Comparison of ENCODE assay signal across 8 cellular contexts in the genomic region with DNA sequence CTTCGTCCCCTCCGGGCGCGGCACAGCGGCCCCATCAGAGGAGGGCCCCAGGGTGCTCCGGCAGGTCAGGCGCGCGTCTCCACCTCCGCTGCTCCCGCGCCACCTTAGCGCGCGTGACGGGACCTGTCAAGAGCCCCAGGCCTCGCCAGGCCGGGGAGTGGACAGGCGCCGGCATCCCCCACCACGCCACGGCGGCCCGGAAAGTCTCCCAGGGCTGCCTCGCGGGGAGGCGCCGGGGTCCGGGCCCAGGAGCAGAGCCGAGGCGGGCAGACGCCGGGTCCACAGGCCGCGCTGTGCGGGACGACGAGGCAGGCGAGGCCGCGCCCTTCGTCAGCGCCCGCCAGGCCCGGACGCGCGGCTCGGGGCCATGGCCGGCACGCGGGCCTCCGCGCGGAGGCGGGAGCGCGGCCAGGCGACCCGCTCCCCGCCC. TPM values are rescaled to one million over a fixed set of nuclear protein-coding genes. Genes with fewer than 3 reads are reported as not detected.
DNase-seq lines count a peak whose midpoint lies in the region; ATAC-seq and TF ChIP-seq lines count a peak whose summit lies in the region.

No MANE protein-coding gene starts in this region.

- H3K9me3 ChIP-seq in thoracic aorta, result no peaks in the 10 kb centered on the region

- peak overlapping the region; percentile 82 for H3K4me3 Mint-ChIP-seq in activated CD8-positive, alpha-beta memory T cell treated with anti-CD3 and anti-CD28 coated beads, Interleukin-2, amount 10 ng/mL, durations not matched to agents 7 days and 5 days
- H3K4me3 Mint-ChIP-seq in naive thymus-derived CD8-positive, alpha-beta T cell, result peak overlapping the region; percentile 79 to 96 (median 82)

- H3K27ac ChIP-seq in KMS-11, result peak overlapping the region; percentile 87
- H3K27ac ChIP-seq in thoracic aorta, result peak overlapping the region; percentile 88 to 96

- peaks cover 18% of the 10 kb centered on the region for H3K36me3 Mint-ChIP-seq in activated CD8-positive, alpha-beta memory T cell treated with anti-CD3 and anti-CD28 coated beads, Interleukin-2, amount 10 ng/mL, durations not matched to agents 7 days and 5 days
- H3K36me3 Mint-ChIP-seq in naive thymus-derived CD8-positive, alpha-beta T cell, result peaks cover 0 to 2% (median 1%) of the 10 kb centered on the region in 3 donors

- CTCF ChIA-PET in activated CD8-positive, alpha-beta memory T cell treated with anti-CD3 and anti-CD28 coated beads, Interleukin-2, amount 10 ng/mL, durations not matched to agents 7 days and 5 days (lab: Charles Lee), result no interaction called here

- peak overlapping the region; percentile 84; the same call in 1 of the 2 replicates for H3K4me2 ChIP-seq in KMS-11

- H3K79me2 ChIP-seq in KMS-11 (ENCODE audit: insufficient read depth, low read depth), result peaks cover 48% of the 10 kb centered on the region

- peak overlapping the region; percentile 89; the same call in 1 of the 2 replicates for H2AFZ ChIP-seq in KMS-11 (ENCODE audit: low read depth)

- no peaks in the 10 kb centered on the region for H4K20me1 ChIP-seq in KMS-11 (ENCODE audit: insufficient read depth)

- peak overlapping the region; percentile 88 for H3K9ac ChIP-seq in KMS-11

- H3K27ac Mint-ChIP-seq in activated CD8-positive, alpha-beta memory T cell treated with anti-CD3 and anti-CD28 coated beads, Interleukin-2, amount 10 ng/mL, durations not matched to agents 7 days and 5 days, result peak overlapping the region; percentile 74
- H3K27ac Mint-ChIP-seq in naive thymus-derived CD8-positive, alpha-beta T cell, result peak overlapping the region; percentile 66 to 94 (median 80)

- POLR2A ChIA-PET in naive thymus-derived CD8-positive, alpha-beta T cell (lab: Charles Lee), result interaction anchor here (0.9 to 1.9 kb wide), 3 partner anchors 363 to 1077 kb away, joined by 4 to 7 read pairs (median 6); a partner anchor contains a TSS

- H3K4me1 Mint-ChIP-seq in activated CD8-positive, alpha-beta memory T cell treated with anti-CD3 and anti-CD28 coated beads, Interleukin-2, amount 10 ng/mL, durations not matched to agents 7 days and 5 days, result peaks cover 41% of the 10 kb centered on the region
- H3K4me1 Mint-ChIP-seq in naive thymus-derived CD8-positive, alpha-beta T cell, result peaks cover 29 to 57% (median 53%) of the 10 kb centered on the region in 4 donors

- peaks cover 13% of the 10 kb centered on the region for H3K4me1 ChIP-seq in KMS-11 (ENCODE audit: low read depth, poor library complexity, severe bottlenecking)
- H3K4me1 ChIP-seq in thoracic aorta (ENCODE audit: control insufficient read depth in 1 of 2, low read depth in 2 of 2), result peaks cover 27 to 46% of the 10 kb centered on the region in 2 donors

- H3K27me3 ChIP-seq in KMS-11 (ENCODE audit: insufficient read depth, low read depth), result no peaks in the 10 kb centered on the region
- H3K27me3 ChIP-seq in thoracic aorta (replicated peaks; ENCODE audit: insufficient read depth), result no peaks in the 10 kb centered on the region

- H3K27me3 Mint-ChIP-seq in activated CD8-positive, alpha-beta memory T cell treated with anti-CD3 and anti-CD28 coated beads, Interleukin-2, amount 10 ng/mL, durations not matched to agents 7 days and 5 days, result no peaks in the 10 kb centered on the region
- H3K27me3 Mint-ChIP-seq in naive thymus-derived CD8-positive, alpha-beta T cell, result no peaks in the 10 kb centered on the region

- H3K36me3 ChIP-seq in KMS-11 (ENCODE audit: insufficient read depth), result no peaks in the 10 kb centered on the region
- H3K36me3 ChIP-seq in thoracic aorta, result no peaks in the 10 kb centered on the region

- H3K4me3 ChIP-seq in KMS-11 (IDR thresholded peaks at IDR 0.05; ENCODE audit: insufficient read depth, low read depth, low read length) (no peak overlapping the region), thoracic aorta (peak overlapping the region; percentile 87)

- H3K9me3 Mint-ChIP-seq in activated CD8-positive, alpha-beta memory T cell treated with anti-CD3 and anti-CD28 coated beads, Interleukin-2, amount 10 ng/mL, durations not matched to agents 7 days and 5 days (ENCODE audit: low read depth), result no peaks in the 10 kb centered on the region
- no peaks in the 10 kb centered on the region for H3K9me3 Mint-ChIP-seq in naive thymus-derived CD8-positive, alpha-beta T cell

- in situ Hi-C loops in G401 (cut with HindIII; ENCODE audit: low sequenced_read_pairs), result no loop called here

- DNase-seq in G401 (ENCODE audit: low spot score) (peak; percentile 36), thoracic aorta (ENCODE audit: low spot score) (no peak), globus pallidus (ENCODE audit: low spot score) (no peak)
- DNase-seq in activated CD8-positive, alpha-beta memory T cell treated with anti-CD3 and anti-CD28 coated beads, Interleukin-2, amount 10 ng/mL, durations not matched to agents 7 days and 5 days, result peak; percentile 57
- peak in 4 of 10 donors; percentile 10 to 69 (median 26) for DNase-seq in naive thymus-derived CD8-positive, alpha-beta T cell

- peak; percentile 32 for ATAC-seq in GM21737 (IDR thresholded peaks at IDR 0.05; ENCODE audit: unreplicated experiment)
- peak; percentile 50 for ATAC-seq in activated CD8-positive, alpha-beta memory T cell treated with anti-CD3 and anti-CD28 coated beads, Interleukin-2, amount 10 ng/mL, durations not matched to agents 7 days and 5 days
- ATAC-seq in esophagus mucosa, result peak; percentile 43
- ATAC-seq in naive thymus-derived CD8-positive, alpha-beta T cell, result peak; percentile 40 to 41
- peak; percentile 35 for ATAC-seq in thoracic aorta (ENCODE audit: insufficient number of reproducible peaks, low FRiP score, low read depth)

- no peak for TF ChIP-seq CTCF in KMS-11 (conservative IDR thresholded peaks at IDR 0.05; ENCODE audit: low read depth, low read length)
- TF ChIP-seq CTCF in thoracic aorta (IDR thresholded peaks at IDR 0.05), result no peak

RNA-seq across cellular contexts. Expression of a gene that starts 0.5 kb away (rescaled TPM):
- 48.0 and 64.6 TPM in 2 replicates for total RNA-seq in G401 (2014; rRNA removed; shearing (Covaris generic))
- total RNA-seq in activated CD8-positive, alpha-beta memory T cell treated with anti-CD3 and anti-CD28 coated beads, Interleukin-2, amount 10 ng/mL, durations not matched to agents 7 days and 5 days, result 10 to 100 TPM; 61.4 to 75.6 TPM
- total RNA-seq in esophagus mucosa, result 57.7 TPM
- 10 to 100 TPM; 64.2 to 68.2 TPM for total RNA-seq in naive thymus-derived CD8-positive, alpha-beta T cell
- 10 to 100 TPM in 1 of 3 donors, 1 to 10 TPM in 2; 9.4 to 10.1 (median 10.0) TPM for polyA plus RNA-seq in naive thymus-derived CD8-positive, alpha-beta T cell
- 10 to 100 TPM; 56.3 to 92.5 TPM for total RNA-seq in thoracic aorta

Comparison
In these comparisons a context has a peak if more than half of its experiments do, and no peak if none do; other contexts are left out.
1. DNase-seq: peak in G401 (single experiment) and activated CD8-positive, alpha-beta memory T cell treated with anti-CD3 and anti-CD28 coated beads, Interleukin-2, amount 10 ng/mL, durations not matched to agents 7 days and 5 days (single experiment); none in thoracic aorta (single experiment) and globus pallidus (single experiment).
2. Peak in every context shown above with its lines, with median percentiles within 50 percentile points of each other: ATAC-seq.